In genomic region chr22:28800308-28801041, GRCh38 we compare ENCODE assay signal across 8 cellular contexts. TPM values are rescaled to one million over a fixed set of nuclear protein-coding genes. Genes with fewer than 3 reads are reported as not detected.
DNase-seq lines count a peak whose midpoint lies in the region; ATAC-seq and TF ChIP-seq lines count a peak whose summit lies in the region.

XBP1 (minus strand) TSS chr22:28800569.

- TF ChIP-seq CTCF in brain (conservative IDR thresholded peaks at IDR 0.05) (no peak), sigmoid colon (IDR thresholded peaks at IDR 0.05) (no peak)

- H3K27ac ChIP-seq in sigmoid colon = peak within 1 kb of the TSS; percentile 96 to 100 (median 100)

- peak within 1 kb of the TSS; percentile 74 to 100 (median 87) for H3K4me3 ChIP-seq in sigmoid colon

- peak; percentile 79 to 91 for TF ChIP-seq POLR2A in sigmoid colon (IDR thresholded peaks at IDR 0.05)

- H3K4me1 Mint-ChIP-seq in brain = peaks cover 60% of the 10 kb centered on the region

- H3K27me3 Mint-ChIP-seq in brain = peaks cover 5% of the 10 kb centered on the region

- no peaks in the 10 kb centered on the region for H3K27me3 ChIP-seq in sigmoid colon

- peaks cover 53% of the 10 kb centered on the region for H3K36me3 Mint-ChIP-seq in brain

- peak within 1 kb of the TSS; percentile 97 to 99 (median 98) for H3K27ac Mint-ChIP-seq in brain

- peak; percentile 46 to 81 for DNase-seq in NCI-H187 (lab: John Stamatoyannopoulos, UW)
- no peak for DNase-seq in NCI-H187 treated with DMSO at 0.1 percent for 48 hours (lab: John Stamatoyannopoulos, UW)
- peak; percentile 35 for DNase-seq in NCI-H2107 treated with DMSO at 0.1 percent for 48 hours (lab: John Stamatoyannopoulos, UW; ENCODE audit: unreplicated experiment)
- peak; percentile 97 for DNase-seq in UCSD-AML1 (lab: John Stamatoyannopoulos, UW; ENCODE audit: unreplicated experiment)
- DNase-seq in iPS DF 4.7 (ENCODE audit: extremely low read depth, low spot score) = peak; percentile 66
- DNase-seq in sigmoid colon = peak; percentile 97

- no peaks in the 10 kb centered on the region for H3K9me3 ChIP-seq in sigmoid colon

- peaks cover 0 to 56% (median 46%) of the 10 kb centered on the region in 4 donors for H3K4me1 ChIP-seq in sigmoid colon

- intact Hi-C loops in sigmoid colon (cut with DNase I) = no loop called here

- peak within 1 kb of the TSS; percentile 84 to 99 (median 88) for H3K4me3 Mint-ChIP-seq in brain

- TF ChIP-seq EP300 in sigmoid colon (IDR thresholded peaks at IDR 0.05) = no peak

- H3K36me3 ChIP-seq in sigmoid colon = peaks cover 11 to 35% (median 15%) of the 10 kb centered on the region in 4 donors

- H3K9me3 Mint-ChIP-seq in brain = peaks cover 0 to 4% (median 0%) of the 10 kb centered on the region in 5 experiments

- peak; percentile 88 for ATAC-seq in HG02973 (IDR thresholded peaks at IDR 0.05; ENCODE audit: unreplicated experiment)

- 0% methylated on average over 78 of the region's 78 CpGs for WGBS in sigmoid colon, 2 donors

RNA-seq across cellular contexts. Expression of gene XBP1, which starts in this region (rescaled TPM):
- polyA plus RNA-seq in brain (ENCODE audit: insufficient read depth, low read depth, low replicate concordance) (92.5 TPM), sigmoid colon (100 to 1,000 TPM in 2 of 3 donors, 10 to 100 TPM in 1; 87.6 to 134 (median 106) TPM)
- total RNA-seq in sigmoid colon = 100 to 1,000 TPM in 2 of 4 donors, 10 to 100 TPM in 2; 76.7 to 126 (median 106) TPM
